In genomic region chr7:2660359-2661095, GRCh38 we compare ENCODE assay signal across 14 cellular contexts. TPM values are rescaled to one million over a fixed set of nuclear protein-coding genes. Genes with fewer than 3 reads are reported as not detected.
DNase-seq lines count a peak whose midpoint lies in the region; ATAC-seq, FAIRE-seq and TF ChIP-seq lines count a peak whose summit lies in the region.
"Had no signal": no experiment of that assay in that cellular context is flagged by ENCODE, and none has a peak within 500 bp of the region (broad histone marks: within the 10 kb centered on the region; RNA-seq: fewer than 3 reads in every experiment).

No MANE protein-coding gene starts in this region.

- H3K27ac ChIP-seq in H9 (ENCODE audit: insufficient read length, low read depth, low read length): no peak overlapping the region
- no peak overlapping the region for H3K27ac ChIP-seq in astrocyte (ENCODE audit: low read depth, low read length)
- H3K27ac ChIP-seq: heart left ventricle, pancreas had no signal

- H3K4me1 ChIP-seq in H9 (ENCODE audit: insufficient read depth, low read length) (no peaks in the 10 kb centered on the region; the same call in 1 of the 2 replicates), astrocyte (ENCODE audit: insufficient read depth, low read length) (peaks cover 3% of the 10 kb centered on the region)
- H3K4me1 ChIP-seq: pancreas had no signal

- H3K36me3 ChIP-seq in astrocyte (ENCODE audit: insufficient read depth, low read length): no peaks in the 10 kb centered on the region
- peaks cover 3% of the 10 kb centered on the region for H3K36me3 ChIP-seq in kidney epithelial cell (ENCODE audit: control insufficient read depth, insufficient read depth, low read length)
- peaks cover 2% of the 10 kb centered on the region for H3K36me3 ChIP-seq in MG63
- H3K36me3 ChIP-seq: pancreas had no signal

- H3K9ac ChIP-seq in H9 (ENCODE audit: extremely low read depth, insufficient read length, low read length): no peak overlapping the region
- H3K9ac ChIP-seq in astrocyte (ENCODE audit: low read length): no peak overlapping the region

- no peak overlapping the region for H2AK5ac ChIP-seq in H9 (ENCODE audit: insufficient read length, low read length)

- H2BK15ac ChIP-seq in H9 (ENCODE audit: low read depth, low read length): no peak overlapping the region

- H3K27ac Mint-ChIP-seq in H9 (peak overlapping the region in 1 of 3 experiments; percentile 59; a peak in 1 of 7 replicates), astrocyte (ENCODE audit: unreplicated experiment) (no peak overlapping the region)

- H3T11ph ChIP-seq in H9 (ENCODE audit: low read length): no peak overlapping the region

- no peak overlapping the region for H3K23ac ChIP-seq in H9 (ENCODE audit: insufficient read length, low read depth, low read length)

- H3K4me2 ChIP-seq in H9 (ENCODE audit: insufficient read depth, insufficient read length, low read length) (no peak overlapping the region), astrocyte (ENCODE audit: low read length) (no peak overlapping the region)

- no peak overlapping the region for H4K5ac ChIP-seq in H9 (ENCODE audit: insufficient read length, low read depth, low read length)

- no peaks in the 10 kb centered on the region for H3K23me2 ChIP-seq in H9 (ENCODE audit: insufficient read length, low read depth, low read length, poor library complexity, severe bottlenecking)

- H3K4me3 ChIP-seq in astrocyte (ENCODE audit: insufficient read depth, low read depth, low read length) (no peak overlapping the region), kidney epithelial cell (ENCODE audit: low read depth, low read length) (no peak overlapping the region), MG63 (no peak overlapping the region)
- H3K4me3 ChIP-seq: heart left ventricle, pancreas had no signal

- no peak overlapping the region for H4K8ac ChIP-seq in H9 (replicated peaks; ENCODE audit: insufficient read length, low read depth, low read length)

- H3K4ac ChIP-seq in H9 (ENCODE audit: low read depth, low read length): no peak overlapping the region

- no peak overlapping the region for H2BK5ac ChIP-seq in H9 (ENCODE audit: insufficient read length, low read length)

- H2AFZ ChIP-seq in H9 (ENCODE audit: low read length) (no peak overlapping the region), astrocyte (ENCODE audit: low read depth, low read length) (no peak overlapping the region)

- H4K20me1 ChIP-seq in H9 (ENCODE audit: control insufficient read depth, insufficient read depth, insufficient read length) (no peaks in the 10 kb centered on the region), astrocyte (ENCODE audit: insufficient read depth, low read length) (peaks cover 76% of the 10 kb centered on the region)

- no peak overlapping the region for H2BK12ac ChIP-seq in H9 (ENCODE audit: insufficient read length, low read depth, low read length)

- H3K27me3 Mint-ChIP-seq in H9 (ENCODE audit: low read depth) (peaks cover 2% of the 10 kb centered on the region), astrocyte (ENCODE audit: low read depth, unreplicated experiment) (no peaks in the 10 kb centered on the region)

- H3K36me3 Mint-ChIP-seq in H9 (ENCODE audit: insufficient read depth in 1 of 3, low read depth in 3 of 3): peaks cover 7 to 28% (median 22%) of the 10 kb centered on the region in 3 experiments
- H3K36me3 Mint-ChIP-seq in astrocyte (ENCODE audit: low read depth, unreplicated experiment): peaks cover 4% of the 10 kb centered on the region

- H3K4me1 Mint-ChIP-seq in H9: peaks cover 5 to 14% of the 10 kb centered on the region in 2 experiments; a peak in 2 of 4 replicates
- H3K4me1 Mint-ChIP-seq in astrocyte (ENCODE audit: low read depth, unreplicated experiment): peaks cover 3% of the 10 kb centered on the region

- H4K91ac ChIP-seq in H9 (ENCODE audit: insufficient read length, low read depth, low read length): no peak overlapping the region

- H3K79me2 ChIP-seq in H9 (ENCODE audit: insufficient read depth, low read length): no peaks in the 10 kb centered on the region
- H3K79me2 ChIP-seq in astrocyte (ENCODE audit: insufficient read depth, low read length): peaks cover 21% of the 10 kb centered on the region

- no peak overlapping the region for H3K18ac ChIP-seq in H9 (ENCODE audit: insufficient read length, low read depth, low read length)

- no peak overlapping the region for H2BK120ac ChIP-seq in H9 (ENCODE audit: low read depth, low read length, poor library complexity, severe bottlenecking)

- no peaks in the 10 kb centered on the region; a peak in 1 of 5 replicates for H3K9me3 Mint-ChIP-seq in H9
- no peaks in the 10 kb centered on the region for H3K9me3 Mint-ChIP-seq in astrocyte (ENCODE audit: unreplicated experiment)

- no peak overlapping the region for H3K56ac ChIP-seq in H9 (ENCODE audit: insufficient read length, low read depth, low read length)

- H2BK20ac ChIP-seq in H9 (ENCODE audit: low read depth, low read length, poor library complexity, severe bottlenecking): no peak overlapping the region

- no peaks in the 10 kb centered on the region for H3K27me3 ChIP-seq in H9 (ENCODE audit: insufficient read depth, low read length)
- no peaks in the 10 kb centered on the region for H3K27me3 ChIP-seq in astrocyte (ENCODE audit: insufficient read depth, low read length)
- no peaks in the 10 kb centered on the region for H3K27me3 ChIP-seq in kidney epithelial cell (ENCODE audit: control insufficient read depth, insufficient read depth, low read length)
- no peaks in the 10 kb centered on the region for H3K27me3 ChIP-seq in MG63
- H3K27me3 ChIP-seq: heart left ventricle, pancreas had no signal

- no peaks in the 10 kb centered on the region for H3K9me3 ChIP-seq in H9 (ENCODE audit: control insufficient read depth, low read depth, low read length)
- H3K9me3 ChIP-seq in astrocyte (ENCODE audit: insufficient read depth, low read depth, low read length): no peaks in the 10 kb centered on the region
- no peaks in the 10 kb centered on the region for H3K9me3 ChIP-seq in MG63
- H3K9me3 ChIP-seq: heart left ventricle, pancreas had no signal

- no peak for ATAC-seq in GM18520 (IDR thresholded peaks at IDR 0.05; ENCODE audit: unreplicated experiment)
- ATAC-seq: heart left ventricle, pancreas had no signal

- TF ChIP-seq CTCF in AG09319 (IDR thresholded peaks at IDR 0.05; ENCODE audit: low read depth, low read length) (peak; percentile 38), H9 (conservative IDR thresholded peaks at IDR 0.05) (peak; percentile 69), astrocyte (IDR thresholded peaks at IDR 0.05; ENCODE audit: insufficient read depth, low read depth, low read length) (peak; percentile 21), kidney epithelial cell (IDR thresholded peaks at IDR 0.05; ENCODE audit: insufficient read depth, low read length, poor library complexity, severe bottlenecking) (peak; percentile 50)

- H3K4me3 Mint-ChIP-seq in H9: no peak overlapping the region; a peak in 1 of 5 replicates
- H3K4me3 Mint-ChIP-seq in astrocyte (ENCODE audit: unreplicated experiment): no peak overlapping the region

- FAIRE-seq in astrocyte (lab: Jason Lieb, UNC): no peak
- FAIRE-seq: pancreas had no signal

- H3K79me1 ChIP-seq in H9 (ENCODE audit: insufficient read depth, low read depth, low read length, poor library complexity, severe bottlenecking): no peaks in the 10 kb centered on the region

- no CpG with 5 or more reads among the region's 36 CpGs for WGBS in H9 (ENCODE audit: extremely low coverage, insufficient read length, low lambda C conversion rate)

- H3K14ac ChIP-seq in H9 (ENCODE audit: insufficient read depth, low read length): no peak overlapping the region

- DNase-seq in AG09319 (ENCODE audit: extremely low read depth, low read depth): no peak
- no peak for DNase-seq in H9
- no peak for DNase-seq in astrocyte (ENCODE audit: low read depth)
- no peak for DNase-seq in kidney epithelial cell (ENCODE audit: low read depth)
- DNase-seq in MG63: no peak
- DNase-seq in T1000 (lab: John Stamatoyannopoulos, UW): no peak
- no peak for DNase-seq in OCI-M2 (lab: John Stamatoyannopoulos, UW; ENCODE audit: unreplicated experiment)
- DNase-seq: activated naive CD4-positive, alpha-beta T cell treated with anti-CD3 and anti-CD28 coated beads, Interleukin-2, amount 50 U/mL, for 16 hours; NCI-H69; T-helper 1 cell had no signal

RNA-seq across cellular contexts. Expression of gene AMZ1, which starts 27.5 kb away (rescaled TPM):
- total RNA-seq in H9 (2021): 0.74 and 0.90 TPM in 2 replicates
- 3.4 and 5.7 TPM in 2 replicates for total RNA-seq in astrocyte
- 2.8 and 5.6 TPM in 2 replicates for total RNA-seq in kidney epithelial cell
- 0.03 TPM in 1 of 2 replicates, not detected in the other for total RNA-seq in MG63 (2014; rRNA removed; shearing (Covaris generic); ENCODE audit: low replicate concordance)
- total RNA-seq: lung microvascular endothelial cell had no signal

RNA-seq across cellular contexts. Expression of gene TTYH3, which starts 28.7 kb away (rescaled TPM):
- total RNA-seq in H9 (2021) (122 TPM in 2 replicates), astrocyte (264 and 273 TPM in 2 replicates), kidney epithelial cell (106 and 118 TPM in 2 replicates)
- total RNA-seq in MG63 (2014; rRNA removed; shearing (Covaris generic); ENCODE audit: low replicate concordance): 15.8 and 29.8 TPM in 2 replicates
